In genomic region chr17:30550512-30551273, GRCh38 we compare ENCODE assay signal across 10 cellular contexts.
A peak's percentile ranks its signal among the peaks of the same experiment; 100 is the strongest.
DNase-seq lines count a peak whose midpoint lies in the region; ATAC-seq, FAIRE-seq and TF ChIP-seq lines count a peak whose summit lies in the region.
"Had no signal": no experiment of that assay in that cellular context is flagged by ENCODE, and none has a peak within 500 bp of the region (broad histone marks: within the 10 kb centered on the region; RNA-seq: fewer than 3 reads in every experiment).

No MANE protein-coding gene starts in this region.

- DNase-seq in activated T-cell treated with anti-CD3 and anti-CD28 coated beads, Interleukin-2, amount 50 U/mL, for 4 hours = no peak
- no peak for DNase-seq in activated T-cell treated with anti-CD3 and anti-CD28 coated beads, Interleukin-2, amount 50 U/mL, for 1 hour
- DNase-seq in LoVo (ENCODE audit: low spot score) = peak; percentile 73
- DNase-seq in GM12878 (ENCODE audit: low read depth, low spot score) = peak; percentile 68
- peak; percentile 19 for DNase-seq in stomach
- DNase-seq in natural killer cell treated with Interleukin-12 subunit alpha and Interleukin-12 subunit beta and Interleukin-15 and Interleukin-18, amount 100 ng/mL, for 72 hours (ENCODE audit: low spot score) = no peak
- DNase-seq in NCI-H510A (lab: John Stamatoyannopoulos, UW) = no peak
- DNase-seq in superior temporal gyrus (ENCODE audit: extremely low spot score) = no peak
- DNase-seq: activated CD4-positive, alpha-beta T cell treated with anti-CD3 and anti-CD28 coated beads, Interleukin-2, amount 10 ng/mL, durations not matched to agents 24 days and 14 days; small intestine had no signal

- peaks cover 3% of the 10 kb centered on the region for H3K4me1 Mint-ChIP-seq in activated T-cell treated with anti-CD3 and anti-CD28 coated beads, Interleukin-2, amount 50 U/mL, for 4 hours (ENCODE audit: low read depth)
- H3K4me1 Mint-ChIP-seq in natural killer cell treated with Interleukin-12 subunit alpha and Interleukin-12 subunit beta and Interleukin-15 and Interleukin-18, amount 100 ng/mL, for 72 hours (ENCODE audit: low read depth in 2 of 2) = peaks cover 0 to 6% of the 10 kb centered on the region in 2 donors

- TF ChIP-seq RAD21 in GM12878 (IDR thresholded peaks at IDR 0.05; ENCODE audit: insufficient read depth, low read depth, low read length) = no peak

- ATAC-seq in activated T-cell treated with anti-CD3 and anti-CD28 coated beads, Interleukin-2, amount 50 U/mL, for 4 hours = no peak
- peak; percentile 92 for ATAC-seq in GM12878
- ATAC-seq in natural killer cell treated with Interleukin-12 subunit alpha and Interleukin-12 subunit beta and Interleukin-15 and Interleukin-18, amount 100 ng/mL, for 72 hours = no peak

- no peak for TF ChIP-seq EP300 in GM12878 (IDR thresholded peaks at IDR 0.05; ENCODE audit: borderline replicate concordance in 1 of 2, control insufficient read depth in 1 of 2, low read depth in 2 of 2, low read length in 2 of 2)
- no peak for TF ChIP-seq EP300 in stomach (IDR thresholded peaks at IDR 0.05)

- no peaks in the 10 kb centered on the region for H4K20me1 ChIP-seq in GM12878 (ENCODE audit: control insufficient read depth, insufficient read depth)

- H3K4me1 ChIP-seq in GM12878 (ENCODE audit: control insufficient read depth, insufficient read depth, low read length) (peaks cover 10% of the 10 kb centered on the region), stomach (no peaks in the 10 kb centered on the region)

- no peak overlapping the region for H3K9ac ChIP-seq in GM12878 (ENCODE audit: control insufficient read depth, insufficient read depth, low read length)

- peak overlapping the region; percentile 82 for H2AFZ ChIP-seq in GM12878 (ENCODE audit: control insufficient read depth, low read depth, low read length)

- TF ChIP-seq CTCF in GM12878 (IDR thresholded peaks at IDR 0.05 in 2 of 3, conservative IDR thresholded peaks at IDR 0.05 in 1 of 3; ENCODE audit: control insufficient read depth in 2 of 3, extremely low read depth in 1 of 3, insufficient read depth in 1 of 3, low read depth in 3 of 3, low read length in 3 of 3) (no peak), stomach (IDR thresholded peaks at IDR 0.05) (no peak)

- no peaks in the 10 kb centered on the region for H3K9me3 Mint-ChIP-seq in activated T-cell treated with anti-CD3 and anti-CD28 coated beads, Interleukin-2, amount 50 U/mL, for 4 hours
- no peaks in the 10 kb centered on the region for H3K9me3 Mint-ChIP-seq in natural killer cell treated with Interleukin-12 subunit alpha and Interleukin-12 subunit beta and Interleukin-15 and Interleukin-18, amount 100 ng/mL, for 72 hours
- H3K9me3 Mint-ChIP-seq: activated CD4-positive, alpha-beta T cell treated with anti-CD3 and anti-CD28 coated beads, Interleukin-2, amount 10 ng/mL, durations not matched to agents 24 days and 14 days had no signal

- CTCF ChIA-PET in GM12878 (lab: Yijun Ruan, JAX) = no interaction called here

- no peaks in the 10 kb centered on the region for H3K79me2 ChIP-seq in GM12878 (ENCODE audit: control insufficient read depth, insufficient read depth, low read length)

- BruUV-seq in GM12878 (replicated peaks; lab: Mats Ljungman, UMichigan) = no TSS peak

- FAIRE-seq in GM12878 (lab: Jason Lieb, UNC) = peak; percentile 85
- FAIRE-seq: small intestine had no signal

- RAD21 ChIA-PET in GM12878 (lab: Charles Lee; ENCODE audit: unreplicated experiment) = no interaction called here

- no peaks in the 10 kb centered on the region for H3K9me3 ChIP-seq in GM12878 (replicated peaks; ENCODE audit: control insufficient read depth, insufficient read depth, low read length)
- H3K9me3 ChIP-seq in stomach = no peaks in the 10 kb centered on the region

- peaks cover 3% of the 10 kb centered on the region for H3K36me3 Mint-ChIP-seq in activated T-cell treated with anti-CD3 and anti-CD28 coated beads, Interleukin-2, amount 50 U/mL, for 4 hours (ENCODE audit: insufficient read depth)
- no peaks in the 10 kb centered on the region for H3K36me3 Mint-ChIP-seq in natural killer cell treated with Interleukin-12 subunit alpha and Interleukin-12 subunit beta and Interleukin-15 and Interleukin-18, amount 100 ng/mL, for 72 hours

- peak overlapping the region; percentile 28; the same call in 1 of the 2 replicates for H3K4me3 ChIP-seq in GM12878
- H3K4me3 ChIP-seq in stomach = no peak overlapping the region

- H3K27me3 ChIP-seq in GM12878 (replicated peaks in 1 of 2; ENCODE audit: control insufficient read depth in 2 of 2, insufficient read depth in 2 of 2, low read length in 1 of 2) (no peaks in the 10 kb centered on the region; a peak in 1 of 4 replicates), stomach (no peaks in the 10 kb centered on the region)

- SMC1A ChIA-PET in GM12878 (lab: Charles Lee; ENCODE audit: uncharacterized antibody, unreplicated experiment) = no interaction called here

- POLR2A ChIA-PET in GM12878 (lab: Charles Lee) = no interaction called here

- peak overlapping the region; percentile 16 for H3K4me3 Mint-ChIP-seq in activated T-cell treated with anti-CD3 and anti-CD28 coated beads, Interleukin-2, amount 50 U/mL, for 4 hours
- H3K4me3 Mint-ChIP-seq in natural killer cell treated with Interleukin-12 subunit alpha and Interleukin-12 subunit beta and Interleukin-15 and Interleukin-18, amount 100 ng/mL, for 72 hours = no peak overlapping the region
- H3K4me3 Mint-ChIP-seq: activated CD4-positive, alpha-beta T cell treated with anti-CD3 and anti-CD28 coated beads, Interleukin-2, amount 10 ng/mL, durations not matched to agents 24 days and 14 days had no signal

- no peak overlapping the region for H3K27ac Mint-ChIP-seq in natural killer cell treated with Interleukin-12 subunit alpha and Interleukin-12 subunit beta and Interleukin-15 and Interleukin-18, amount 100 ng/mL, for 72 hours
- H3K27ac Mint-ChIP-seq: activated CD4-positive, alpha-beta T cell treated with anti-CD3 and anti-CD28 coated beads, Interleukin-2, amount 10 ng/mL, durations not matched to agents 24 days and 14 days had no signal

- no peak for TF ChIP-seq POLR2A in GM12878 (IDR thresholded peaks at IDR 0.05; ENCODE audit: low read depth, low read length)
- no peak for TF ChIP-seq POLR2A in stomach (IDR thresholded peaks at IDR 0.05)

- 18% methylated on average over 10 of the region's 10 CpGs for WGBS in GM12878 (ENCODE audit: insufficient coverage, insufficient replicate concordance, low lambda C conversion rate, missing lambda C conversion rate)
- WGBS in stomach, 5 donors = 68 to 80% (median 79%) methylated on average over 7 to 10 of the region's 10 CpGs

- H3K36me3 ChIP-seq in GM12878 (ENCODE audit: control insufficient read depth in 2 of 2, insufficient read depth in 2 of 2, low read length in 1 of 2) = no peaks in the 10 kb centered on the region
- peaks cover 0 to 10% (median 0%) of the 10 kb centered on the region in 4 donors for H3K36me3 ChIP-seq in stomach

- peak overlapping the region; percentile 53 for H3K4me2 ChIP-seq in GM12878 (ENCODE audit: control insufficient read depth, insufficient read depth)

- H3K27me3 Mint-ChIP-seq in activated T-cell treated with anti-CD3 and anti-CD28 coated beads, Interleukin-2, amount 50 U/mL, for 4 hours (ENCODE audit: low read depth) = no peaks in the 10 kb centered on the region
- no peaks in the 10 kb centered on the region for H3K27me3 Mint-ChIP-seq in natural killer cell treated with Interleukin-12 subunit alpha and Interleukin-12 subunit beta and Interleukin-15 and Interleukin-18, amount 100 ng/mL, for 72 hours
- H3K27me3 Mint-ChIP-seq: activated CD4-positive, alpha-beta T cell treated with anti-CD3 and anti-CD28 coated beads, Interleukin-2, amount 10 ng/mL, durations not matched to agents 24 days and 14 days had no signal

- H3K27ac ChIP-seq in GM12878 (ENCODE audit: control insufficient read depth, insufficient read depth) = no peak overlapping the region; the same call in 1 of the 2 replicates
- no peak overlapping the region for H3K27ac ChIP-seq in stomach

- in situ Hi-C loops in GM12878 (cut with MboI) = no loop called here

- intact Hi-C loops in GM12878 (cut with micrococcal nuclease; ENCODE audit: unreplicated experiment) (loop anchor here (2.0 kb wide), 1 partner anchor 74 kb away; the partner anchor contains the start of gene GOSR1), stomach (cut with DNase I; ENCODE audit: low total_unique reads) (no loop called here)

TF ChIP-seq in GM12878, 131 proteins besides CTCF, POLR2A, EP300 and RAD21 (continues in another document):
- TF ChIP-seq MEF2B (IDR thresholded peaks at IDR 0.05; ENCODE audit: partially characterized antibody, poor library complexity, severe bottlenecking) (peak; percentile 92), DPF2 (IDR thresholded peaks at IDR 0.05) (peak; percentile 44; the same call in 1 of the 2 replicates), HDAC2 (IDR thresholded peaks at IDR 0.05) (no peak), BHLHE40 (IDR thresholded peaks at IDR 0.05; ENCODE audit: borderline replicate concordance in 1 of 2, low read depth in 2 of 2, low read length in 1 of 2) (no peak), GATAD2B (conservative IDR thresholded peaks at IDR 0.05; ENCODE audit: low read depth) (peak; percentile 54; the same call in 1 of the 2 replicates), NR2F1 (conservative IDR thresholded peaks at IDR 0.05) (peak; percentile 42), IKZF1 (conservative IDR thresholded peaks at IDR 0.05) (peak; percentile 61), CBX5 (IDR thresholded peaks at IDR 0.05; ENCODE audit: low read depth) (no peak), ZBTB4 (CRISPR knock-in tag; IDR thresholded peaks at IDR 0.05) (no peak)

Comparison
In these comparisons a context has a peak if more than half of its experiments do, and no peak if none do; other contexts are left out.
1. DNase-seq: peak in LoVo (single experiment), GM12878 (single experiment) and stomach (single experiment); none in activated T-cell treated with anti-CD3 and anti-CD28 coated beads, Interleukin-2, amount 50 U/mL, for 4 hours (single experiment), activated T-cell treated with anti-CD3 and anti-CD28 coated beads, Interleukin-2, amount 50 U/mL, for 1 hour (single experiment), natural killer cell treated with Interleukin-12 subunit alpha and Interleukin-12 subunit beta and Interleukin-15 and Interleukin-18, amount 100 ng/mL, for 72 hours (single experiment), NCI-H510A (single experiment) and superior temporal gyrus (single experiment).